33 cellular contexts compared by ENCODE assay signal in the genomic region with DNA sequence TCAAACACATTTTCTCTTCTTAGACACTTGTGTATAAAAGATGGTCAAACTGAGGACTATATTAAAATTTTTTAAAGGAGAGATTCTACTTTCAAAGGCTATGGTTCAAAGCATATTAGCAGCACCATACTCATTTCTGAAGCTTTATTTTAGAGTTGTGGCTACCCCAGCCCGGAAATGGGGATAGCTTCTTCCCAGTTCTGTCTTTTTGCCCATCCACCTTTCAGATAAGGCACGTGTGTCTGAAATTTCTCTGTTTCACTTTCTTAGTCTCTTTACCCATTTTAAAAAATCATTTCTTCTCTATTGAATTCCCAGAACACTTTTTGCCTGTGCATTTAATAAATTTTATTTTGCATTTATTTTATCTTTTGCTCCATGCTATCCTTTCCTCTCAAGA.
DNase-seq lines count a peak whose midpoint lies in the region; ATAC-seq and TF ChIP-seq lines count a peak whose summit lies in the region.
"Had no signal": no experiment of that assay in that cellular context is flagged by ENCODE, and none has a peak within 500 bp of the region (broad histone marks: within the 10 kb centered on the region; RNA-seq: fewer than 3 reads in every experiment).

No MANE protein-coding gene starts in this region.

- peak; percentile 87 for ATAC-seq in GM18868 (IDR thresholded peaks at IDR 0.05; ENCODE audit: unreplicated experiment)
- ATAC-seq in GM21447 (IDR thresholded peaks at IDR 0.05; ENCODE audit: unreplicated experiment), result peak; percentile 61
- ATAC-seq in HG03064 (IDR thresholded peaks at IDR 0.05; ENCODE audit: low read depth, unreplicated experiment), result peak; percentile 69
- no peak for ATAC-seq in left colon
- ATAC-seq in natural killer cell, result no peak
- ATAC-seq: body of pancreas; foreskin keratinocyte; HCT116; heart left ventricle; lower lobe of right lung; Panc1; right cardiac atrium; stimulated activated naive CD8-positive, alpha-beta T cell treated with anti-CD3 and anti-CD28 coated beads, Interleukin-15, Interleukin-2, amounts not matched to agents 100 U/mL and 50 U/mL, for 24 hours had no signal

- no peaks in the 10 kb centered on the region for H3K36me3 Mint-ChIP-seq in natural killer cell
- H3K36me3 Mint-ChIP-seq: activated naive CD4-positive, alpha-beta T cell treated with anti-CD3 and anti-CD28 coated beads, Interleukin-2, amount 10 ng/mL, durations not matched to agents 7 days and 5 days; naive B cell had no signal

- H3K4me3 ChIP-seq in GM12864 (ENCODE audit: low read depth, low read length), result no peak overlapping the region
- H3K4me3 ChIP-seq: body of pancreas, esophagus squamous epithelium, heart left ventricle, lower lobe of right lung had no signal

- no peak overlapping the region for H3K4me3 Mint-ChIP-seq in natural killer cell
- H3K4me3 Mint-ChIP-seq: activated CD4-positive, alpha-beta memory T cell treated with anti-CD3 and anti-CD28 coated beads, Interleukin-2, amount 10 ng/mL, durations not matched to agents 7 days and 5 days; activated naive CD4-positive, alpha-beta T cell treated with anti-CD3 and anti-CD28 coated beads, Interleukin-2, amount 10 ng/mL, durations not matched to agents 7 days and 5 days; activated T-helper 1 cell treated with anti-CD3 and anti-CD28 coated beads, Interleukin-12 subunit alpha, Interleukin-12 subunit beta, Interleukin-2, Interleukin-4 antibody, amounts not matched to agents 30 ng/mL and 10 ng/mL and 1 ng/mL, durations not matched to agents 14 hours and 24 hours and 36 hours; naive B cell had no signal

- peaks cover 6 to 12% of the 10 kb centered on the region in 2 donors for H3K27me3 Mint-ChIP-seq in natural killer cell (ENCODE audit: low read depth in 2 of 2)
- H3K27me3 Mint-ChIP-seq: naive B cell had no signal

- H3K27ac Mint-ChIP-seq in natural killer cell, result no peak overlapping the region
- H3K27ac Mint-ChIP-seq: activated CD4-positive, alpha-beta memory T cell treated with anti-CD3 and anti-CD28 coated beads, Interleukin-2, amount 10 ng/mL, durations not matched to agents 7 days and 5 days; activated naive CD4-positive, alpha-beta T cell treated with anti-CD3 and anti-CD28 coated beads, Interleukin-2, amount 10 ng/mL, durations not matched to agents 7 days and 5 days; activated T-helper 1 cell treated with anti-CD3 and anti-CD28 coated beads, Interleukin-12 subunit alpha, Interleukin-12 subunit beta, Interleukin-2, Interleukin-4 antibody, amounts not matched to agents 30 ng/mL and 10 ng/mL and 1 ng/mL, durations not matched to agents 14 hours and 24 hours and 36 hours; naive B cell had no signal

- no peaks in the 10 kb centered on the region for H3K4me1 Mint-ChIP-seq in natural killer cell
- H3K4me1 Mint-ChIP-seq: activated CD4-positive, alpha-beta memory T cell treated with anti-CD3 and anti-CD28 coated beads, Interleukin-2, amount 10 ng/mL, durations not matched to agents 7 days and 5 days; activated naive CD4-positive, alpha-beta T cell treated with anti-CD3 and anti-CD28 coated beads, Interleukin-2, amount 10 ng/mL, durations not matched to agents 7 days and 5 days; naive B cell had no signal

- H3K9me3 Mint-ChIP-seq in natural killer cell, result no peaks in the 10 kb centered on the region
- H3K9me3 Mint-ChIP-seq: activated CD4-positive, alpha-beta memory T cell treated with anti-CD3 and anti-CD28 coated beads, Interleukin-2, amount 10 ng/mL, durations not matched to agents 7 days and 5 days; activated naive CD4-positive, alpha-beta T cell treated with anti-CD3 and anti-CD28 coated beads, Interleukin-2, amount 10 ng/mL, durations not matched to agents 7 days and 5 days; naive B cell had no signal

- intact Hi-C loops in left colon (cut with DNase I, micrococcal nuclease) (no loop called here), natural killer cell (cut with micrococcal nuclease) (no loop called here)

- TF ChIP-seq CTCF in GM12864 (IDR thresholded peaks at IDR 0.05; ENCODE audit: low read depth, low read length, missing control alignments), result no peak
- no peak for TF ChIP-seq CTCF in natural killer cell (IDR thresholded peaks at IDR 0.05)

- peak; percentile 35 for DNase-seq in GM12864 (ENCODE audit: low read depth)
- DNase-seq in activated gamma-delta T cell treated with Interleukin-2 at 50 U/mL for 16 hours, result no peak
- DNase-seq in left colon, result no peak
- no peak for DNase-seq in natural killer cell
- no peak for DNase-seq in activated CD4-positive, alpha-beta T cell treated with anti-CD3 and anti-CD28 coated beads, Interleukin-2, amount 50 U/mL, for 4 hours
- DNase-seq: activated CD4-positive, alpha-beta memory T cell treated with anti-CD3 and anti-CD28 coated beads, Interleukin-2, amount 10 ng/mL, durations not matched to agents 7 days and 5 days; activated CD4-positive, CD25-positive, alpha-beta regulatory T cell treated with anti-CD3 and anti-CD28 coated beads, Interleukin-2, amount 50 U/mL, for 72 hours; activated CD8-positive, alpha-beta memory T cell treated with anti-CD3 and anti-CD28 coated beads, Interleukin-2, amount 50 U/mL, for 48 hours; activated naive CD4-positive, alpha-beta T cell treated with anti-CD3 and anti-CD28 coated beads, Interleukin-2, amount 10 ng/mL, durations not matched to agents 7 days and 5 days; body of pancreas; C1 segment of cervical spinal cord; DMS153; esophagus squamous epithelium; foreskin keratinocyte; heart left ventricle; islet precursor cell; KG1; lower lobe of right lung; midbrain; naive B cell; NCI-H1417; NCI-H2081 treated with DMSO at 0.1 percent for 48 hours; NCI-H226; right cardiac atrium; SIG-M5; stimulated activated CD4-positive, alpha-beta T cell treated with anti-CD3 and anti-CD28 coated beads, Interleukin-1b, Interleukin-23, amount 100 ng/mL, for 48 hours; stimulated activated naive CD8-positive, alpha-beta T cell treated with anti-CD3 and anti-CD28 coated beads, Interleukin-15, Interleukin-2, amounts not matched to agents 100 U/mL and 50 U/mL, for 24 hours had no signal

Comparison
In these comparisons a context has a peak if more than half of its experiments do, and no peak if none do; other contexts are left out.
1. ATAC-seq: peak in GM18868 (single experiment), GM21447 (single experiment) and HG03064 (single experiment); none in left colon (single experiment) and natural killer cell (0 of 3).